Comparison of ENCODE assay signal across 1 cellular context in genomic region chr11:358129-358805, GRCh38.
TF ChIP-seq lines count a peak whose summit lies in the region.

No MANE protein-coding gene starts in this region.

TF ChIP-seq in IMR-90, 13 proteins besides CTCF, POLR2A, EP300 and RAD21 (continued from another document):
- TF ChIP-seq MAZ (IDR thresholded peaks at IDR 0.05; ENCODE audit: borderline replicate concordance, low read depth, low read length) (no peak), FOS (IDR thresholded peaks at IDR 0.05; ENCODE audit: low read depth, low read length) (no peak), MXI1 (IDR thresholded peaks at IDR 0.05; ENCODE audit: borderline replicate concordance, low read depth, low read length) (no peak), NFE2L2 (IDR thresholded peaks at IDR 0.05; ENCODE audit: low read depth, low read length) (no peak), CEBPB (IDR thresholded peaks at IDR 0.05; ENCODE audit: low read depth, low read length) (no peak)
